2 cellular contexts compared by ENCODE assay signal in genomic region chr4:38137080-38137479, GRCh38.
TF ChIP-seq lines count a peak whose summit lies in the region.

No MANE protein-coding gene starts in this region.

TF ChIP-seq in K562, 482 proteins besides CTCF, POLR2A, EP300 and RAD21 (continued from another document):
- TF ChIP-seq, protein P1, sequence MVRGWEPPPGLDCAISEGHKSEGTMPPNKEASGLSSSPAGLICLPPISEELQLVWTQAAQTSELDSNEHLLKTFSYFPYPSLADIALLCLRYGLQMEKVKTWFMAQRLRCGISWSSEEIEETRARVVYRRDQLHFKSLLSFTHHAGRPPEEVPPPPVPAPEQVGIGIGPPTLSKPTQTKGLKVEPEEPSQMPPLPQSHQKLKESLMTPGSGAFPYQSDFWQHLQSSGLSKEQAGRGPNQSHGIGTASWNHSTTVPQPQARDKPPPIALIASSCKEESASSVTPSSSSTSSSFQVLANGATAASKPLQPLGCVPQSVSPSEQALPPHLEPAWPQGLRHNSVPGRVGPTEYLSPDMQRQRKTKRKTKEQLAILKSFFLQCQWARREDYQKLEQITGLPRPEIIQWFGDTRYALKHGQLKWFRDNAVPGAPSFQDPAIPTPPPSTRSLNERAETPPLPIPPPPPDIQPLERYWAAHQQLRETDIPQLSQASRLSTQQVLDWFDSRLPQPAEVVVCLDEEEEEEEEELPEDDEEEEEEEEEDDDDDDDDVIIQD (CRISPR knock-in tag; IDR thresholded peaks at IDR 0.05) = no peak
TF ChIP-seq in K562: peak in this region for 1.

TF ChIP-seq in HepG2, 621 proteins besides CTCF, POLR2A, EP300 and RAD21:
- TF ChIP-seq ZNF414 (CRISPR knock-in tag; IDR thresholded peaks at IDR 0.05) = no peak
- TF ChIP-seq, protein P2, sequence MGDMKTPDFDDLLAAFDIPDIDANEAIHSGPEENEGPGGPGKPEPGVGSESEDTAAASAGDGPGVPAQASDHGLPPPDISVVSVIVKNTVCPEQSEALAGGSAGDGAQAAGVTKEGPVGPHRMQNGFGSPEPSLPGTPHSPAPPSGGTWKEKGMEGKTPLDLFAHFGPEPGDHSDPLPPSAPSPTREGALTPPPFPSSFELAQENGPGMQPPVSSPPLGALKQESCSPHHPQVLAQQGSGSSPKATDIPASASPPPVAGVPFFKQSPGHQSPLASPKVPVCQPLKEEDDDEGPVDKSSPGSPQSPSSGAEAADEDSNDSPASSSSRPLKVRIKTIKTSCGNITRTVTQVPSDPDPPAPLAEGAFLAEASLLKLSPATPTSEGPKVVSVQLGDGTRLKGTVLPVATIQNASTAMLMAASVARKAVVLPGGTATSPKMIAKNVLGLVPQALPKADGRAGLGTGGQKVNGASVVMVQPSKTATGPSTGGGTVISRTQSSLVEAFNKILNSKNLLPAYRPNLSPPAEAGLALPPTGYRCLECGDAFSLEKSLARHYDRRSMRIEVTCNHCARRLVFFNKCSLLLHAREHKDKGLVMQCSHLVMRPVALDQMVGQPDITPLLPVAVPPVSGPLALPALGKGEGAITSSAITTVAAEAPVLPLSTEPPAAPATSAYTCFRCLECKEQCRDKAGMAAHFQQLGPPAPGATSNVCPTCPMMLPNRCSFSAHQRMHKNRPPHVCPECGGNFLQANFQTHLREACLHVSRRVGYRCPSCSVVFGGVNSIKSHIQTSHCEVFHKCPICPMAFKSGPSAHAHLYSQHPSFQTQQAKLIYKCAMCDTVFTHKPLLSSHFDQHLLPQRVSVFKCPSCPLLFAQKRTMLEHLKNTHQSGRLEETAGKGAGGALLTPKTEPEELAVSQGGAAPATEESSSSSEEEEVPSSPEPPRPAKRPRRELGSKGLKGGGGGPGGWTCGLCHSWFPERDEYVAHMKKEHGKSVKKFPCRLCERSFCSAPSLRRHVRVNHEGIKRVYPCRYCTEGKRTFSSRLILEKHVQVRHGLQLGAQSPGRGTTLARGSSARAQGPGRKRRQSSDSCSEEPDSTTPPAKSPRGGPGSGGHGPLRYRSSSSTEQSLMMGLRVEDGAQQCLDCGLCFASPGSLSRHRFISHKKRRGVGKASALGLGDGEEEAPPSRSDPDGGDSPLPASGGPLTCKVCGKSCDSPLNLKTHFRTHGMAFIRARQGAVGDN (CRISPR knock-in tag; IDR thresholded peaks at IDR 0.05) = peak; percentile 56
- no peak for TF ChIP-seq ZFP41 (CRISPR knock-in tag; IDR thresholded peaks at IDR 0.05; ENCODE audit: borderline replicate concordance)
- TF ChIP-seq CEBPB (IDR thresholded peaks at IDR 0.05; ENCODE audit: borderline replicate concordance, low read depth, low read length) = peak; percentile 6; the same call in 1 of the 2 replicates
